25 cellular contexts compared by ENCODE assay signal in the genomic region with DNA sequence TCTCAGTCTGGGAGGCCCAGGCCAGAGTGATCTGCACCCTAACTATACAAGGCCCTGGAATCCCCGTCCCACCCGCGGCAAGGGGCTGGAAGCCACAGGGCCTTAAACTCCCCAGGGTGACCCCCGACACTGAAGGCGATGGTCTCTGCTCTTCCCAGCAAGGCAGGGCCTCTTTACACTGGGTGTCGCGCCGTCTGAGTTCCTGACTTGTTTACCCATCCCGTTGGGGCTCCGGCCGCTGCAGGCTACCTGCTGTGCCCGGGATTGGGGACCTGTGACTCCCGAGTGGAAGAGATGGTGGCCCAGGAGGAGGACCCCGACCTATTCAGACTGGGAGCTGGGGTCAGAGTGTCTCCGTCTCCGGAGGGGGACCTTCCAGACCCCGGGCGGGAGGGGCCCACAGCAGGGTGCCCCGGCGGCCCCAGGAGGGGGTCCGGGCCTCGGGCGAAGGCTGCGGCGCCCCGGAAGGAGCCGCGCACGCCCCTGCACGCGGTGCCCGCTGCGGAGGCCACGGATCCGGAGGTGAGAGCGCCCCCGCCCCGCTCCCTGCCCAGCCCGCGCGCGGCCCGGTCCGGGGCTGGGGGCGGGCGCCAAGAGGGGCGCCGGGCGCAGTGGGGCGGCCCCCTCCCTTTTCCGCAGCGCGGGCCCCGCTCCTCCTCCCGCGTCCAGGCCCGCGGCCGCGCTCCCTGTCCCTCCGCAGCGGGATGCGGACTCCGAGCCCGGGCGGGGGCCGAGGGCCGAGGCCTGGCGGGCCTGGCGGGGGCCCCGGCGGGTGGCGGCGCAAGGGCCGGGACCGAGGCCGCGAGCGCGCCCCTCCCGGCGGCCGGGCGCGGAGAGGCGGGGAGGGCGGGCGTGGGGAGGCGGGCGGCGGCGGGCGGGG. TPM values are rescaled to one million over a fixed set of nuclear protein-coding genes. Genes with fewer than 3 reads are reported as not detected.
A peak's percentile ranks its signal among the peaks of the same experiment; 100 is the strongest.
DNase-seq lines count a peak whose midpoint lies in the region; ATAC-seq and TF ChIP-seq lines count a peak whose summit lies in the region.
"Had no signal": no experiment of that assay in that cellular context is flagged by ENCODE, and none has a peak within 500 bp of the region (broad histone marks: within the 10 kb centered on the region; RNA-seq: fewer than 3 reads in every experiment).

No MANE protein-coding gene starts in this region.

- H3K36me3 ChIP-seq in left ventricle myocardium inferior = no peaks in the 10 kb centered on the region
- no peaks in the 10 kb centered on the region for H3K36me3 ChIP-seq in lower lobe of right lung
- H3K36me3 ChIP-seq: ascending aorta, spleen, WERI-Rb-1 had no signal

- H3K4me3 Mint-ChIP-seq in brain = peak overlapping the region in 4 of 5 experiments; percentile 10 to 70 (median 60)
- peak overlapping the region; percentile 38 for H3K4me3 Mint-ChIP-seq in type B pancreatic cell
- H3K4me3 Mint-ChIP-seq in activated CD4-positive, alpha-beta T cell treated with anti-CD3 and anti-CD28 coated beads for 36 hours = no peak overlapping the region
- H3K4me3 Mint-ChIP-seq: activated CD4-positive, alpha-beta memory T cell treated with anti-CD3 and anti-CD28 coated beads, Interleukin-2, amount 10 ng/mL, durations not matched to agents 7 days and 5 days; activated naive CD4-positive, alpha-beta T cell treated with anti-CD3 and anti-CD28 coated beads, Interleukin-2, amount 10 ng/mL, durations not matched to agents 7 days and 5 days; activated T-cell treated with anti-CD3 and anti-CD28 coated beads, Interleukin-2, amount 50 U/mL, for 24 hours; natural killer cell; T-helper 1 cell treated with Interleukin-12 subunit alpha and Interleukin-12 subunit beta and Interleukin-4 antibody, amounts not matched to agents 30 μg/mL and 1 μg/mL, for 36 hours had no signal

- peak overlapping the region in 1 of 5 experiments; percentile 19 for H3K27ac Mint-ChIP-seq in brain
- no peak overlapping the region for H3K27ac Mint-ChIP-seq in type B pancreatic cell
- H3K27ac Mint-ChIP-seq in activated CD4-positive, alpha-beta T cell treated with anti-CD3 and anti-CD28 coated beads for 36 hours = no peak overlapping the region
- H3K27ac Mint-ChIP-seq: activated CD4-positive, alpha-beta memory T cell treated with anti-CD3 and anti-CD28 coated beads, Interleukin-2, amount 10 ng/mL, durations not matched to agents 7 days and 5 days; activated naive CD4-positive, alpha-beta T cell treated with anti-CD3 and anti-CD28 coated beads, Interleukin-2, amount 10 ng/mL, durations not matched to agents 7 days and 5 days; activated T-cell treated with anti-CD3 and anti-CD28 coated beads, Interleukin-2, amount 50 U/mL, for 24 hours; CD14-positive monocyte; natural killer cell; T-helper 1 cell treated with Interleukin-12 subunit alpha and Interleukin-12 subunit beta and Interleukin-4 antibody, amounts not matched to agents 30 μg/mL and 1 μg/mL, for 36 hours had no signal

- intact Hi-C loops in left ventricle myocardium inferior (cut with micrococcal nuclease) (no loop called here), cardiac septum (cut with DNase I) (no loop called here), lower lobe of right lung (cut with DNase I) (no loop called here)
- intact Hi-C loops in activated CD4-positive, alpha-beta T cell treated with anti-CD3 and anti-CD28 coated beads for 36 hours (cut with DNase I, micrococcal nuclease) = no loop called here

- no peak for DNase-seq in left ventricle myocardium inferior
- DNase-seq in cardiac septum (ENCODE audit: low spot score) = no peak
- DNase-seq in lower lobe of right lung = peak; percentile 36
- DNase-seq in type B pancreatic cell (ENCODE audit: extremely low spot score, unreplicated experiment) = no peak
- no peak for DNase-seq in activated CD4-positive, alpha-beta T cell treated with anti-CD3 and anti-CD28 coated beads for 36 hours
- DNase-seq in kidney glomerular epithelial cell (lab: John Stamatoyannopoulos, UW) = no peak
- DNase-seq: activated CD4-positive, alpha-beta memory T cell treated with anti-CD3 and anti-CD28 coated beads, Interleukin-2, amount 10 ng/mL, durations not matched to agents 7 days and 5 days; activated naive CD4-positive, alpha-beta T cell treated with anti-CD3 and anti-CD28 coated beads, Interleukin-2, amount 10 ng/mL, durations not matched to agents 7 days and 5 days; activated T-cell treated with anti-CD3 and anti-CD28 coated beads, Interleukin-2, amount 50 U/mL, for 24 hours; DMS79; head of caudate nucleus; natural killer cell; NCI-H1092; NCI-H526 treated with DMSO at 0.1 percent for 48 hours; PC-3; spleen; WERI-Rb-1 had no signal

- H3K36me3 Mint-ChIP-seq in brain (no peaks in the 10 kb centered on the region), type B pancreatic cell (no peaks in the 10 kb centered on the region)
- no peaks in the 10 kb centered on the region for H3K36me3 Mint-ChIP-seq in activated CD4-positive, alpha-beta T cell treated with anti-CD3 and anti-CD28 coated beads for 36 hours (ENCODE audit: low read depth)
- H3K36me3 Mint-ChIP-seq: activated naive CD4-positive, alpha-beta T cell treated with anti-CD3 and anti-CD28 coated beads, Interleukin-2, amount 10 ng/mL, durations not matched to agents 7 days and 5 days; CD14-positive monocyte; natural killer cell had no signal

- H3K4me3 ChIP-seq in left ventricle myocardium inferior (peak overlapping the region; percentile 34), lower lobe of right lung (no peak overlapping the region)
- H3K4me3 ChIP-seq: ascending aorta had no signal

- no peak for ATAC-seq in lower lobe of right lung
- ATAC-seq in activated CD4-positive, alpha-beta T cell treated with anti-CD3 and anti-CD28 coated beads for 36 hours = no peak
- no peak for ATAC-seq in HG02885 (IDR thresholded peaks at IDR 0.05; ENCODE audit: poor library complexity, unreplicated experiment)
- ATAC-seq: natural killer cell, PC-3 had no signal

- H3K27me3 Mint-ChIP-seq in brain (peaks cover 15% of the 10 kb centered on the region), type B pancreatic cell (peaks cover 71% of the 10 kb centered on the region)
- H3K27me3 Mint-ChIP-seq in activated CD4-positive, alpha-beta T cell treated with anti-CD3 and anti-CD28 coated beads for 36 hours = peaks cover 44% of the 10 kb centered on the region

- H3K27me3 ChIP-seq in left ventricle myocardium inferior (ENCODE audit: low read depth) (peaks cover 96% of the 10 kb centered on the region), lower lobe of right lung (ENCODE audit: low read depth) (peaks cover 67% of the 10 kb centered on the region)

- H3K9me3 ChIP-seq in left ventricle myocardium inferior (replicated peaks) (no peaks in the 10 kb centered on the region), lower lobe of right lung (no peaks in the 10 kb centered on the region)
- H3K9me3 ChIP-seq: ascending aorta, spleen had no signal

- H3K9me3 Mint-ChIP-seq in brain = peaks cover 0 to 8% (median 0%) of the 10 kb centered on the region in 5 experiments
- H3K9me3 Mint-ChIP-seq in type B pancreatic cell = no peaks in the 10 kb centered on the region
- H3K9me3 Mint-ChIP-seq in activated CD4-positive, alpha-beta T cell treated with anti-CD3 and anti-CD28 coated beads for 36 hours (ENCODE audit: low read depth) = no peaks in the 10 kb centered on the region
- H3K9me3 Mint-ChIP-seq: activated CD4-positive, alpha-beta memory T cell treated with anti-CD3 and anti-CD28 coated beads, Interleukin-2, amount 10 ng/mL, durations not matched to agents 7 days and 5 days; activated naive CD4-positive, alpha-beta T cell treated with anti-CD3 and anti-CD28 coated beads, Interleukin-2, amount 10 ng/mL, durations not matched to agents 7 days and 5 days; activated T-cell treated with anti-CD3 and anti-CD28 coated beads, Interleukin-2, amount 50 U/mL, for 24 hours; natural killer cell; T-helper 1 cell treated with Interleukin-12 subunit alpha and Interleukin-12 subunit beta and Interleukin-4 antibody, amounts not matched to agents 30 μg/mL and 1 μg/mL, for 36 hours had no signal

- TF ChIP-seq CTCF in left ventricle myocardium inferior (IDR thresholded peaks at IDR 0.05; ENCODE audit: borderline replicate concordance) (no peak), brain (conservative IDR thresholded peaks at IDR 0.05) (no peak), lower lobe of right lung (IDR thresholded peaks at IDR 0.05) (no peak), type B pancreatic cell (conservative IDR thresholded peaks at IDR 0.05) (no peak)

- H3K4me1 ChIP-seq in left ventricle myocardium inferior = no peaks in the 10 kb centered on the region
- H3K4me1 ChIP-seq in lower lobe of right lung = no peaks in the 10 kb centered on the region
- H3K4me1 ChIP-seq: ascending aorta had no signal

- CTCF ChIA-PET in activated CD4-positive, alpha-beta T cell treated with anti-CD3 and anti-CD28 coated beads for 36 hours (lab: Charles Lee) = no interaction called here

- H3K4me1 Mint-ChIP-seq in brain (peaks cover 39% of the 10 kb centered on the region), type B pancreatic cell (ENCODE audit: unreplicated experiment) (peaks cover 20% of the 10 kb centered on the region)
- H3K4me1 Mint-ChIP-seq in activated CD4-positive, alpha-beta T cell treated with anti-CD3 and anti-CD28 coated beads for 36 hours = no peaks in the 10 kb centered on the region
- H3K4me1 Mint-ChIP-seq: activated CD4-positive, alpha-beta memory T cell treated with anti-CD3 and anti-CD28 coated beads, Interleukin-2, amount 10 ng/mL, durations not matched to agents 7 days and 5 days; activated naive CD4-positive, alpha-beta T cell treated with anti-CD3 and anti-CD28 coated beads, Interleukin-2, amount 10 ng/mL, durations not matched to agents 7 days and 5 days; CD14-positive monocyte; natural killer cell had no signal

- POLR2A ChIA-PET in activated CD4-positive, alpha-beta T cell treated with anti-CD3 and anti-CD28 coated beads for 36 hours (lab: Charles Lee) = no interaction called here

- H3K27ac ChIP-seq in left ventricle myocardium inferior (replicated peaks) (no peak overlapping the region), lower lobe of right lung (no peak overlapping the region)
- H3K27ac ChIP-seq: ascending aorta, spleen, WERI-Rb-1 had no signal

RNA-seq across cellular contexts. Expression of a gene that starts 0.5 kb away (rescaled TPM):
- total RNA-seq in left ventricle myocardium inferior = not detected
- total RNA-seq in cardiac septum = not detected
- polyA plus RNA-seq in brain (ENCODE audit: insufficient read depth, low read depth, low replicate concordance) = 12.8 TPM
- total RNA-seq in lower lobe of right lung = not detected
- 0.83 and 1.2 TPM in 2 replicates for total RNA-seq in type B pancreatic cell (ENCODE audit: low replicate concordance)
- total RNA-seq in activated CD4-positive, alpha-beta T cell treated with anti-CD3 and anti-CD28 coated beads for 36 hours = not detected
- total RNA-seq: activated CD4-positive, alpha-beta memory T cell treated with anti-CD3 and anti-CD28 coated beads, Interleukin-2, amount 10 ng/mL, durations not matched to agents 7 days and 5 days; ascending aorta; mesenteric fat pad; natural killer cell; PC-3 had no signal
- polyA plus RNA-seq: AG04450, CD14-positive monocyte, keratinocyte had no signal
